ENCODE assay signal across 11 cellular contexts in genomic region chr2:181876614-181877063, GRCh38. TPM values are rescaled to one million over a fixed set of nuclear protein-coding genes. Genes with fewer than 3 reads are reported as not detected.
DNase-seq lines count a peak whose midpoint lies in the region; ATAC-seq, FAIRE-seq and TF ChIP-seq lines count a peak whose summit lies in the region.
"Had no signal": no experiment of that assay in that cellular context is flagged by ENCODE, and none has a peak within 500 bp of the region (broad histone marks: within the 10 kb centered on the region; RNA-seq: fewer than 3 reads in every experiment).

No MANE protein-coding gene starts in this region.

- H3K4me2 ChIP-seq in PC-3 (ENCODE audit: low read length) (peak overlapping the region; percentile 70), fibroblast of lung (ENCODE audit: extremely low read depth, insufficient read depth, low read length) (no peak overlapping the region)

- H3K79me2 ChIP-seq in PC-3 (ENCODE audit: low read length), result no peaks in the 10 kb centered on the region
- no peaks in the 10 kb centered on the region for H3K79me2 ChIP-seq in fibroblast of lung (ENCODE audit: control insufficient read depth, insufficient read depth, low read length)

- H3K4me3 ChIP-seq in HEK293 (ENCODE audit: low read depth, low read length) (no peak overlapping the region), PC-3 (ENCODE audit: low read length) (no peak overlapping the region; the same call in 1 of the 2 replicates), fibroblast of lung (replicated peaks in 1 of 4; ENCODE audit: control extremely low read depth in 1 of 4, insufficient read depth in 1 of 4, low read depth in 3 of 4, low read length in 4 of 4) (no peak overlapping the region), small intestine (ENCODE audit: low read depth in 1 of 2, low read length in 2 of 2) (no peak overlapping the region)

- peak overlapping the region; percentile 79 for H3K9ac ChIP-seq in PC-3 (ENCODE audit: low read length)
- H3K9ac ChIP-seq in fibroblast of lung (ENCODE audit: insufficient read depth, low read length), result no peak overlapping the region

- H3K9me2 ChIP-seq in PC-3 (replicated peaks; ENCODE audit: low read length), result no peaks in the 10 kb centered on the region

- FAIRE-seq in small intestine (lab: Jason Lieb, UNC), result no peak

- H3K4me3 Mint-ChIP-seq in activated CD4-positive, alpha-beta T cell treated with anti-CD3 and anti-CD28 coated beads, Interleukin-2, amount 10 ng/mL, durations not matched to agents 7 days and 5 days, result no peak overlapping the region
- H3K4me3 Mint-ChIP-seq: central memory CD8-positive, alpha-beta T cell; nephron had no signal

- TF ChIP-seq CTCF in HEK293 (tag by site-specific recombination; IDR thresholded peaks at IDR 0.05) (no peak), PC-3 (conservative IDR thresholded peaks at IDR 0.05; ENCODE audit: low read depth, low read length) (no peak), fibroblast of lung (conservative IDR thresholded peaks at IDR 0.05 in 1 of 2, IDR thresholded peaks at IDR 0.05 in 1 of 2; ENCODE audit: low read depth in 1 of 2, low read length in 2 of 2) (no peak)

- no peaks in the 10 kb centered on the region for H3K27me3 ChIP-seq in PC-3 (ENCODE audit: low read length)
- no peaks in the 10 kb centered on the region for H3K27me3 ChIP-seq in fibroblast of lung (ENCODE audit: control insufficient read depth, insufficient read depth, low read length)
- H3K27me3 ChIP-seq in small intestine (ENCODE audit: control insufficient read depth in 2 of 2, insufficient read depth in 2 of 2, low read length in 2 of 2), result no peaks in the 10 kb centered on the region

- ATAC-seq in PC-3, result peak; percentile 99

- H3K36me3 Mint-ChIP-seq in activated CD4-positive, alpha-beta T cell treated with anti-CD3 and anti-CD28 coated beads, Interleukin-2, amount 10 ng/mL, durations not matched to agents 7 days and 5 days (ENCODE audit: low read depth), result no peaks in the 10 kb centered on the region

- H3K9me3 ChIP-seq in HEK293 (ENCODE audit: control insufficient read depth, insufficient read depth, low read depth, low read length), result no peaks in the 10 kb centered on the region
- no peaks in the 10 kb centered on the region for H3K9me3 ChIP-seq in PC-3 (ENCODE audit: low read length)
- H3K9me3 ChIP-seq in fibroblast of lung (ENCODE audit: control insufficient read depth, insufficient read depth, low read depth, low read length), result no peaks in the 10 kb centered on the region
- no peaks in the 10 kb centered on the region for H3K9me3 ChIP-seq in small intestine (ENCODE audit: control insufficient read depth, low read depth)

- no TSS peak for BruUV-seq in PC-3 (replicated peaks; lab: Mats Ljungman, UMichigan)

- WGBS in small intestine, 3 donors, result 12 to 45% (median 28%) methylated on average over 2 of the region's 2 CpGs

- H3K36me3 ChIP-seq in HEK293 (ENCODE audit: control insufficient read depth in 2 of 2, insufficient read depth in 1 of 2, low read length in 2 of 2) (no peaks in the 10 kb centered on the region), PC-3 (ENCODE audit: low read depth, low read length) (no peaks in the 10 kb centered on the region), fibroblast of lung (ENCODE audit: control insufficient read depth, insufficient read depth, low read length) (no peaks in the 10 kb centered on the region), small intestine (ENCODE audit: control insufficient read depth in 2 of 2, insufficient read depth in 2 of 2, low read length in 2 of 2) (no peaks in the 10 kb centered on the region)

- CTCF ChIA-PET in HEK293 (lab: Yijun Ruan, JAX) (interaction anchor here (1.1 kb wide), 1 partner anchor 35 kb away, joined by 4 read pairs; no protein-coding TSS in a partner anchor), PC-3 (lab: Charles Lee) (interaction anchor here (0.9 kb wide), 1 partner anchor 138 kb away, joined by 3 read pairs; no protein-coding TSS in a partner anchor)
- CTCF ChIA-PET in activated CD4-positive, alpha-beta T cell treated with anti-CD3 and anti-CD28 coated beads, Interleukin-2, amount 10 ng/mL, durations not matched to agents 7 days and 5 days (lab: Charles Lee), result no interaction called here

- H3K9me3 Mint-ChIP-seq in activated CD4-positive, alpha-beta T cell treated with anti-CD3 and anti-CD28 coated beads, Interleukin-2, amount 10 ng/mL, durations not matched to agents 7 days and 5 days, result no peaks in the 10 kb centered on the region
- H3K9me3 Mint-ChIP-seq: central memory CD8-positive, alpha-beta T cell; nephron had no signal

- no peaks in the 10 kb centered on the region for H3K4me1 Mint-ChIP-seq in activated CD4-positive, alpha-beta T cell treated with anti-CD3 and anti-CD28 coated beads, Interleukin-2, amount 10 ng/mL, durations not matched to agents 7 days and 5 days
- H3K4me1 Mint-ChIP-seq: central memory CD8-positive, alpha-beta T cell; nephron had no signal

- H2AFZ ChIP-seq in PC-3 (ENCODE audit: low read length) (peak overlapping the region; percentile 47), fibroblast of lung (ENCODE audit: low read length) (peak overlapping the region; percentile 7)

- H3K27ac Mint-ChIP-seq in activated CD4-positive, alpha-beta T cell treated with anti-CD3 and anti-CD28 coated beads, Interleukin-2, amount 10 ng/mL, durations not matched to agents 7 days and 5 days, result no peak overlapping the region
- H3K27ac Mint-ChIP-seq: nephron had no signal

- H3K27me3 Mint-ChIP-seq in activated CD4-positive, alpha-beta T cell treated with anti-CD3 and anti-CD28 coated beads, Interleukin-2, amount 10 ng/mL, durations not matched to agents 7 days and 5 days, result peaks cover 3% of the 10 kb centered on the region

- no peaks in the 10 kb centered on the region; the same call in 1 of the 2 replicates for H3K4me1 ChIP-seq in HEK293 (ENCODE audit: control insufficient read depth, insufficient read depth, low read length)
- peaks cover 17% of the 10 kb centered on the region for H3K4me1 ChIP-seq in PC-3 (ENCODE audit: insufficient read depth, low read length)
- no peaks in the 10 kb centered on the region for H3K4me1 ChIP-seq in fibroblast of lung (ENCODE audit: control insufficient read depth, extremely low read depth, insufficient read depth, low read length)
- H3K4me1 ChIP-seq in small intestine (ENCODE audit: control insufficient read depth in 2 of 2, insufficient read depth in 1 of 2, low read depth in 1 of 2, low read length in 1 of 2), result peaks cover 0 to 2% of the 10 kb centered on the region in 2 donors

- H3F3A ChIP-seq in PC-3 (ENCODE audit: low read length, unreplicated experiment), result peaks cover 5% of the 10 kb centered on the region

- H4K20me1 ChIP-seq in PC-3 (ENCODE audit: low read length) (no peaks in the 10 kb centered on the region), fibroblast of lung (ENCODE audit: control insufficient read depth, extremely low read depth, insufficient read depth, low read length) (no peaks in the 10 kb centered on the region)

- H3K27ac ChIP-seq in HEK293 (ENCODE audit: extremely low read depth, low read depth, low read length) (no peak overlapping the region), PC-3 (ENCODE audit: low read length) (peak overlapping the region; percentile 96), fibroblast of lung (ENCODE audit: insufficient read depth, low read length) (no peak overlapping the region), small intestine (ENCODE audit: low read depth in 1 of 2, low read length in 1 of 2) (no peak overlapping the region)

- POLR2A ChIA-PET in HEK293 (lab: Yijun Ruan, JAX) (interaction anchor here (0.6 kb wide), 1 partner anchor 18 kb away, joined by 3 read pairs; no protein-coding TSS in a partner anchor), PC-3 (lab: Charles Lee; ENCODE audit: unreplicated experiment) (interaction anchor here (0.7 kb wide), 1 partner anchor 232 kb away, joined by 3 read pairs; no protein-coding TSS in a partner anchor)
- POLR2A ChIA-PET in activated CD4-positive, alpha-beta T cell treated with anti-CD3 and anti-CD28 coated beads, Interleukin-2, amount 10 ng/mL, durations not matched to agents 7 days and 5 days (lab: Charles Lee), result no interaction called here

- DNase-seq in PC-3, result peak; percentile 96
- peak; percentile 51 to 58 for DNase-seq in fibroblast of lung (ENCODE audit: low read depth in 2 of 2)
- DNase-seq in small intestine, result peak; percentile 72
- DNase-seq in retina, result no peak
- no peak for DNase-seq in activated CD4-positive, alpha-beta T cell treated with anti-CD3 and anti-CD28 coated beads, Interleukin-2, amount 10 ng/mL, durations not matched to agents 7 days and 5 days
- no peak for DNase-seq in inferior parietal cortex (ENCODE audit: extremely low spot score)
- no peak for DNase-seq in activated CD4-positive, alpha-beta T cell treated with anti-CD3 and anti-CD28 coated beads for 48 hours
- DNase-seq: head of caudate nucleus had no signal

- intact Hi-C loops in PC-3 (cut with micrococcal nuclease), result no loop called here

TF ChIP-seq in HEK293, 187 proteins besides CTCF, POLR2A, EP300 and RAD21 (continues in another document):
- TF ChIP-seq ZNF621 (tag by site-specific recombination; IDR thresholded peaks at IDR 0.05) (no peak), SP7 (tag by site-specific recombination; IDR thresholded peaks at IDR 0.05) (no peak; the same call in 1 of the 2 replicates), FEZF1 (tag by site-specific recombination; IDR thresholded peaks at IDR 0.05) (no peak), ZNF114 (tag by site-specific recombination; IDR thresholded peaks at IDR 0.05) (no peak), ZNF548 (tag by site-specific recombination; IDR thresholded peaks at IDR 0.05) (no peak), SP3 (tag by site-specific recombination; IDR thresholded peaks at IDR 0.05) (0 out of 2 replicates have a peak, but pooled peaks have one; percentile 26)

RNA-seq across cellular contexts. Expression of gene ITPRID2, which starts 14.9 kb away (rescaled TPM):
- total RNA-seq in PC-3 (2014; rRNA removed), result 113 and 145 TPM in 2 replicates
- 117 and 179 TPM in 2 replicates for total RNA-seq in fibroblast of lung
- polyA plus RNA-seq in fibroblast of lung, result 70.5 and 122 TPM in 2 replicates
- 92.3 and 123 TPM in 2 replicates for polyA plus RNA-seq in fibroblast of lung (2012)
- polyA minus RNA-seq in fibroblast of lung (ENCODE audit: low replicate concordance), result 53.6 and 126 TPM in 2 replicates
- 10 to 100 TPM; 39.4 to 52.0 (median 41.6) TPM for polyA plus RNA-seq in small intestine
- total RNA-seq in activated CD4-positive, alpha-beta T cell treated with anti-CD3 and anti-CD28 coated beads, Interleukin-2, amount 10 ng/mL, durations not matched to agents 7 days and 5 days, result 10 to 100 TPM; 56.9 to 68.3 TPM

Comparison
In these comparisons a context has a peak if more than half of its experiments do, and no peak if none do; other contexts are left out.
1. DNase-seq: peak in PC-3 (single experiment), fibroblast of lung (2 of 2) and small intestine (single experiment); none in retina (single experiment), activated CD4-positive, alpha-beta T cell treated with anti-CD3 and anti-CD28 coated beads, Interleukin-2, amount 10 ng/mL, durations not matched to agents 7 days and 5 days (single experiment), inferior parietal cortex (single experiment) and activated CD4-positive, alpha-beta T cell treated with anti-CD3 and anti-CD28 coated beads for 48 hours (single experiment).